16 cellular contexts compared by ENCODE assay signal in the genomic region with DNA sequence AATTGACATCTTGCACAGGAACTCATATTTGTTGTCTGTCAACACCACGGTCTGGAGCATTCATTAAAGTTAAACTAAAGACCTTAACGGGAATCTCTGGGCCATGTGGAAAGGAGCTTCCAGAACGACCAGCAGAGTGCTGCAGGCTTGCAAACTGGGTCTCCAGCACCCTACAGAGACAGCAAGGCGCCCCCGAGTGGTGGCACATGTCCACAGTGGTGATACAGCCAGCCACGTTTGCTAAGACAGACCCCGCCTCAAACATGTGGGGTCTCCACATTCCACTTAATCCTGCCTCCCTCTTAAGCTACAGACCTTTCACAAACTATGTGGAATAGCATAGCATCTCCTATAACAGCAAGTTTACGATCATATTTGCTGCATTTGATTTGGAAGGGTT.
DNase-seq lines count a peak whose midpoint lies in the region; TF ChIP-seq lines count a peak whose summit lies in the region.
"Had no signal": no experiment of that assay in that cellular context is flagged by ENCODE, and none has a peak within 500 bp of the region (broad histone marks: within the 10 kb centered on the region; RNA-seq: fewer than 3 reads in every experiment).

No MANE protein-coding gene starts in this region.

- H3K9me3 ChIP-seq in OCI-LY7 (ENCODE audit: low read length) (no peaks in the 10 kb centered on the region), iPS DF 6.9 (ENCODE audit: control insufficient read depth, insufficient read depth, low read length) (no peaks in the 10 kb centered on the region)
- H3K9me3 ChIP-seq: pancreas, upper lobe of right lung had no signal

- peak; percentile 4 for TF ChIP-seq CTCF in GM13977 (IDR thresholded peaks at IDR 0.05; ENCODE audit: extremely low read depth, insufficient read depth, missing control alignments)
- peak; percentile 62 for TF ChIP-seq CTCF in OCI-LY7 (conservative IDR thresholded peaks at IDR 0.05; ENCODE audit: low read length)

- H3K27ac ChIP-seq in OCI-LY7 (ENCODE audit: low read depth, low read length, poor library complexity, severe bottlenecking): no peak overlapping the region
- no peak overlapping the region for H3K27ac ChIP-seq in iPS DF 6.9 (ENCODE audit: low read length)
- H3K27ac ChIP-seq: pancreas, upper lobe of right lung had no signal

- no peaks in the 10 kb centered on the region for H3K9me2 ChIP-seq in OCI-LY7 (ENCODE audit: insufficient read depth, low read length)

- DNase-seq in DMS 273 (lab: John Stamatoyannopoulos, UW; ENCODE audit: unreplicated experiment) (peak; percentile 54), DMS 273 treated with DMSO at 0.1 percent for 48 hours (lab: John Stamatoyannopoulos, UW) (no peak), GM13977 (ENCODE audit: low spot score) (no peak), OCI-LY7 (ENCODE audit: low spot score) (peak; percentile 2), iPS DF 6.9 (ENCODE audit: low read depth, low spot score) (peak; percentile 41), occipital lobe (lab: John Stamatoyannopoulos, UW) (no peak)
- DNase-seq in NK-92 treated with Interleukin-12 subunit alpha and Interleukin-12 subunit beta, amount 100 ng/mL, for 24 hours (lab: John Stamatoyannopoulos, UW): no peak
- DNase-seq in activated T-cell treated with anti-CD3 and anti-CD28 coated beads, Interleukin-2, amount 50 U/mL, for 48 hours: no peak
- DNase-seq: 8988T; activated CD4-positive, alpha-beta T cell treated with anti-CD3 and anti-CD28 coated beads, Interleukin-2, amount 10 ng/mL, durations not matched to agents 7 days and 5 days; activated effector memory CD4-positive, alpha-beta T cell treated with anti-CD3 and anti-CD28 coated beads, Interleukin-2, amount 50 U/mL, for 16 hours; DMS153; NCI-H1417 treated with DMSO at 0.1 percent for 48 hours; pancreas; T-cell; upper lobe of right lung had no signal

- H3K27me3 ChIP-seq in iPS DF 6.9 (ENCODE audit: control insufficient read depth, insufficient read depth, low read length): no peaks in the 10 kb centered on the region

- H3K4me3 ChIP-seq in OCI-LY7 (ENCODE audit: low read depth, low read length, poor library complexity, severe bottlenecking) (no peak overlapping the region), iPS DF 6.9 (ENCODE audit: low read length) (no peak overlapping the region)
- H3K4me3 ChIP-seq: pancreas, upper lobe of right lung had no signal

- WGBS in iPS DF 6.9 (ENCODE audit: insufficient coverage, insufficient read length): no CpG with 5 or more reads among the region's 8 CpGs

- H2AFZ ChIP-seq in OCI-LY7 (ENCODE audit: low read length): no peak overlapping the region

- intact Hi-C loops in OCI-LY7 (cut with micrococcal nuclease; ENCODE audit: unreplicated experiment): no loop called here

- H3K4me1 ChIP-seq in OCI-LY7 (ENCODE audit: insufficient read depth, low read length, poor library complexity, severe bottlenecking) (no peaks in the 10 kb centered on the region), iPS DF 6.9 (ENCODE audit: control insufficient read depth, insufficient read depth, low read length) (peaks cover 4% of the 10 kb centered on the region)
- H3K4me1 ChIP-seq: pancreas, upper lobe of right lung had no signal

- H3K79me2 ChIP-seq in OCI-LY7 (ENCODE audit: insufficient read depth, low read depth, low read length): no peaks in the 10 kb centered on the region

- POLR2A ChIA-PET in OCI-LY7 (lab: Charles Lee): interaction anchor here (0.7 kb wide), 1 partner anchor 34 kb away, joined by 3 read pairs; no protein-coding TSS in a partner anchor

- BruUV-seq in OCI-LY7 (replicated peaks; lab: Mats Ljungman, UMichigan): no TSS peak

- H3K4me2 ChIP-seq in OCI-LY7 (ENCODE audit: low read length): no peak overlapping the region

- in situ Hi-C loops in GM13977 (cut with MboI; ENCODE audit: low pct_unique_long_range_greater_than_20kb, low sequenced_read_pairs, unreplicated experiment): no loop called here

- H3K36me3 ChIP-seq in OCI-LY7 (ENCODE audit: insufficient read depth, low read length) (no peaks in the 10 kb centered on the region), iPS DF 6.9 (ENCODE audit: control insufficient read depth, insufficient read depth, low read length) (no peaks in the 10 kb centered on the region)
- H3K36me3 ChIP-seq: pancreas, upper lobe of right lung had no signal

- CTCF ChIA-PET in OCI-LY7 (lab: Charles Lee; ENCODE audit: unreplicated experiment): no interaction called here

- no peaks in the 10 kb centered on the region for H4K20me1 ChIP-seq in OCI-LY7 (ENCODE audit: insufficient read depth, low read length)

Comparison
In these comparisons a context has a peak if more than half of its experiments do, and no peak if none do; other contexts are left out.
1. DNase-seq: peak in DMS 273 (single experiment), OCI-LY7 (single experiment) and iPS DF 6.9 (single experiment); none in DMS 273 treated with DMSO at 0.1 percent for 48 hours (single experiment), GM13977 (single experiment), NK-92 treated with Interleukin-12 subunit alpha and Interleukin-12 subunit beta, amount 100 ng/mL, for 24 hours (single experiment), activated T-cell treated with anti-CD3 and anti-CD28 coated beads, Interleukin-2, amount 50 U/mL, for 48 hours (0 of 2) and occipital lobe (single experiment).